Comparison of ENCODE assay signal across 1 cellular context in genomic region chr15:60652870-60653269, GRCh38.
TF ChIP-seq lines count a peak whose summit lies in the region.

No MANE protein-coding gene starts in this region.

TF ChIP-seq in H1, 55 proteins besides CTCF, POLR2A, EP300 and RAD21 (continued from another document):
- TF ChIP-seq CHD7 (IDR thresholded peaks at IDR 0.05; ENCODE audit: insufficient replicate concordance, low read length) (no peak), BCL11A (IDR thresholded peaks at IDR 0.05; ENCODE audit: low read depth in 2 of 2, low read length in 2 of 2) (no peak), RXRA (IDR thresholded peaks at IDR 0.05; ENCODE audit: insufficient read depth, low read depth, low read length) (no peak), SAP30 (IDR thresholded peaks at IDR 0.05; ENCODE audit: insufficient read depth, insufficient replicate concordance, low read length) (no peak)
